Comparison of ENCODE assay signal across 8 cellular contexts in the genomic region with DNA sequence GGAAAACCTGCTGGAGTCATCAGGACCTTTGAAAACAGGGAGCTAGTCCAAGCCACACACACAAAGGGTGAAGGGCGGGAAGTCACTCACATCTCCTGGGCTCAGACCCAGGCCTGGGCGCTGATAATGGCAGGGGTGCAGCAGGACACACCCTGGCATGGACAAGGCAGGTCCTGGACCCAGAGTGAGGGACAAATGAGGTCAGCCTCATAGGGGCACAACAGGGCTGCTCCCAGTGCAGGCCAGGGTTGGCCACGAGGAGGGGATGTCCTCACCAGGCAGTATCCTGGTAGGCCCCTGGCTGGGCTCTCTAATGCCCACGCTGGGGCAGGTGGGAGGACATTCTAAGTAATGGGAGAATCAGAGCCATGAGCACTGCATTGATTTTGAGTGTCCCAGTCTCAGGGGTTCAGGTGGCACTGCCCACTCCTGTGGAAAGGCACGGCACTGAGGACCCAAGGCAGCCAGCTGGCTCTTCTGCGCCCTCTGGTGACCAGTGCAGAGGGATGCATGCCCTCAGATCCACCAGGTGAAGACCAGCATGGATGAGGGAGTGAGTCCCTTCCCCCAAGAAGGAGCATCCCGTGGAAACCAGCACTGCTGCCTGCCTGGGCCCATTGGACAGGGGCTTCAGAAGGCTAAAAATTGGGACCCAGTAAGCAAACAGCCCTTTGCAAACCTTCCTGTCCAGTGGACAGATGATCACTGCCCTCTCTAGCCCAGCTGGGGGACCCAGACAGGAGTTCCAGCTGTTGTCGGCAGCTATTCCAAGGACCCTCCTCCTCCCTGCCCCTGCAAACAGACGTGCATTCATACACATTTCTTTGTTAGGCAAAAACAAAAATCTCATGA. TPM values are rescaled to one million over a fixed set of nuclear protein-coding genes. Genes with fewer than 3 reads are reported as not detected.
DNase-seq lines count a peak whose midpoint lies in the region; ATAC-seq, FAIRE-seq and TF ChIP-seq lines count a peak whose summit lies in the region.

No MANE protein-coding gene starts in this region.

- TF ChIP-seq CTCF in Loucy (conservative IDR thresholded peaks at IDR 0.05; ENCODE audit: low read length) (peak; percentile 97), VCaP (conservative IDR thresholded peaks at IDR 0.05) (peak; percentile 96), breast epithelium (IDR thresholded peaks at IDR 0.05) (peak; percentile 82 to 98 (median 95)), kidney (IDR thresholded peaks at IDR 0.05; ENCODE audit: borderline replicate concordance, extremely low read depth, insufficient read depth) (peak; percentile 98)

- H3K9ac ChIP-seq in Loucy (ENCODE audit: low read depth, low read length, poor library complexity, severe bottlenecking) (no peak overlapping the region), kidney (ENCODE audit: low read length in 2 of 2) (no peak overlapping the region)

- H3K27me3 ChIP-seq in Loucy (ENCODE audit: insufficient read depth, low read length, poor library complexity, severe bottlenecking): no peaks in the 10 kb centered on the region
- H3K27me3 ChIP-seq in breast epithelium: no peaks in the 10 kb centered on the region

- H3K9me3 ChIP-seq in Loucy (ENCODE audit: insufficient read depth, low read depth, low read length): no peaks in the 10 kb centered on the region
- H3K9me3 ChIP-seq in breast epithelium: no peaks in the 10 kb centered on the region
- H3K9me3 ChIP-seq in kidney (ENCODE audit: control insufficient read depth in 1 of 2, low read length in 2 of 2): no peaks in the 10 kb centered on the region

- no peak overlapping the region for H3K4me2 ChIP-seq in Loucy (ENCODE audit: low read depth, low read length, poor library complexity, severe bottlenecking)

- H4K20me1 ChIP-seq in Loucy (ENCODE audit: insufficient read depth, low read length, poor library complexity, severe bottlenecking): no peaks in the 10 kb centered on the region

- no peak for ATAC-seq in HG03135 (IDR thresholded peaks at IDR 0.05; ENCODE audit: unreplicated experiment)

- intact Hi-C loops in breast epithelium (cut with DNase I; ENCODE audit: low total_unique reads) (loop anchor here (5.0 kb wide), 1 partner anchor 48 kb away; no protein-coding TSS in a partner anchor), kidney (cut with DNase I) (loop anchor here (5.0 kb wide), 2 partner anchors 48 to 178 kb away; partner anchors contain the start of gene RAI1)

- H3K9me2 ChIP-seq in Loucy (replicated peaks; ENCODE audit: low read depth, low read length): no peaks in the 10 kb centered on the region

- H3K4me1 ChIP-seq in Loucy (ENCODE audit: insufficient read depth, low read length, poor library complexity, severe bottlenecking) (no peaks in the 10 kb centered on the region), breast epithelium (no peaks in the 10 kb centered on the region), kidney (ENCODE audit: control insufficient read depth in 1 of 2, insufficient read depth in 1 of 2, low read depth in 1 of 2, low read length in 2 of 2) (peaks cover 9 to 12% of the 10 kb centered on the region in 2 donors)

- DNase-seq in NCI-H82 (lab: John Stamatoyannopoulos, UW): peak; percentile 86
- no peak for DNase-seq in NCI-H82 treated with DMSO at 0.1 percent for 48 hours (lab: John Stamatoyannopoulos, UW; ENCODE audit: unreplicated experiment)
- peak; percentile 52 to 67 for DNase-seq in breast epithelium (ENCODE audit: low spot score in 2 of 2)
- DNase-seq in kidney: peak; percentile 83
- peak; percentile 73 to 74 for DNase-seq in stimulated activated CD4-positive, alpha-beta T cell treated with anti-CD3 and anti-CD28 coated beads, Interleukin-2, amount 100 ng/mL, for 24 hours

- H3K4me3 ChIP-seq in Loucy (ENCODE audit: low read length, poor library complexity, severe bottlenecking): no peak overlapping the region
- no peak overlapping the region for H3K4me3 ChIP-seq in breast epithelium
- H3K4me3 ChIP-seq in kidney (ENCODE audit: low read length in 2 of 2): no peak overlapping the region

- H3K27ac ChIP-seq in VCaP (no peak overlapping the region), breast epithelium (no peak overlapping the region), kidney (ENCODE audit: low read depth in 2 of 2, low read length in 2 of 2) (no peak overlapping the region)

- H3F3A ChIP-seq in Loucy (ENCODE audit: low read depth): no peaks in the 10 kb centered on the region

- H3K36me3 ChIP-seq in Loucy (ENCODE audit: insufficient read depth, low read length): no peaks in the 10 kb centered on the region
- H3K36me3 ChIP-seq in breast epithelium: no peaks in the 10 kb centered on the region
- peaks cover 5% of the 10 kb centered on the region in 2 donors for H3K36me3 ChIP-seq in kidney (ENCODE audit: control insufficient read depth in 1 of 2, insufficient read depth in 2 of 2, low read length in 2 of 2)

- FAIRE-seq in kidney (lab: Jason Lieb, UNC): no peak

- TF ChIP-seq POLR2A in breast epithelium (IDR thresholded peaks at IDR 0.05): no peak

- no peaks in the 10 kb centered on the region for H3K79me2 ChIP-seq in Loucy (ENCODE audit: insufficient read depth, low read length)

- H2AFZ ChIP-seq in Loucy (ENCODE audit: low read length): no peak overlapping the region

RNA-seq across cellular contexts. Expression of gene SREBF1, which starts 23.3 kb away (rescaled TPM):
- total RNA-seq in breast epithelium (100 to 1,000 TPM in 1 of 3 donors, 10 to 100 TPM in 2; 39.0 to 119 (median 81.3) TPM), kidney (48.3 TPM)
- 37.6 TPM for polyA plus RNA-seq in kidney (ENCODE audit: insufficient read depth, low read depth, low replicate concordance)
